In the genomic region with DNA sequence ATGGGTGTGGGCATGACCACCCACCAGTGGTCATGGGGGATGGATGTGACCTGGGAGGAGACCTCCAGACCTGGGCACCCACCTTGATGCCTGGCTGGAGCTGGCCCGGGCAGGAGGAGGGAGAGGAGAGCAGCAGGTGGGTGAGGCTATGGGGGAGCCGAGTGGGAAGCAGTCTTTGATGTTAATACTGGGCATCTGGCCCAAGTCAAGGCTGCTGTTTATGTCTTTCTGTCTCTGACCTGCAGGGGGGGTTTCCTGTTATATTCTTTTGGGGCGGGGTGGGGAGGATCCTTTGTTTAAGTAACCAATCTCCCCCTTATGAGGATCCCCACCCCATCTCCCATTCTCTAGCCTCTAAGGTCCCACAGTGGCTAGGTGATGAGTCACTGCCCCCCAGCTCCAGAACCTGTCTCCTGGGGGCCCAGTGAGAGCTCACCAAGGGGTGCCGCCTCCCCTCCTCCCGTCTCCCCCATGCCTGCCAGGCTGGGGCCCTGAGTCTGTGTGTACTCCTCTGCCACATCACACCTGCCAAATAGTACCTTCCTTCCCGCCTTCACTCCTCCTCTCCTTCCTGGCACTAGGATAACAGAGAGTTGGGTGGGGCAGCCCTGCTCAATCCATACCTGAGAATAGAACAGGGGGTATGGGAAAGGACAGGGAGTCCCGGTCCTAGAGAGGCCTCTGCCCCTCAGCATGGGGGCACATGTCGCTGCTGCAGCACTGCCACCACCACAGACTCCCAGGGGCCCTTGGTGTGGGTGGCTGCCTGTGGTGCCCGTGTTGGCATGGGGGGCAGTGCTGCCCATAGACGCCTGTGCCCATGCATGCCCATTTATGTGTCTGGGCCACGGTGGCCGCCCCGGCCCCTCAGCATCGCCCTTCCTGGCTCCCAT, we compare ENCODE assay signal across 8 cellular contexts. TPM values are rescaled to one million over a fixed set of nuclear protein-coding genes. Genes with fewer than 3 reads are reported as not detected.
DNase-seq lines count a peak whose midpoint lies in the region; ATAC-seq, FAIRE-seq and TF ChIP-seq lines count a peak whose summit lies in the region.

No MANE protein-coding gene starts in this region.

- 0 out of 2 replicates have a peak, but pooled peaks have one; percentile 19 for TF ChIP-seq CTCF in WTC11 (IDR thresholded peaks at IDR 0.05)
- no peak for TF ChIP-seq CTCF in H1 (IDR thresholded peaks at IDR 0.05; ENCODE audit: control extremely low read depth in 1 of 3, insufficient read depth in 1 of 3, low read depth in 1 of 3, low read length in 3 of 3)

- H3K27ac Mint-ChIP-seq in WTC11 = peak overlapping the region; percentile 29; the same call in 1 of the 2 replicates

- H2BK12ac ChIP-seq in H1 (ENCODE audit: low read depth, low read length) (peak overlapping the region; percentile 96; the same call in 1 of the 2 replicates), neuronal stem cell (ENCODE audit: low read length) (peak overlapping the region; percentile 97)

- no peak overlapping the region; the same call in 1 of the 2 replicates for H4K8ac ChIP-seq in H1 (ENCODE audit: extremely low read depth, insufficient read depth, low read length)
- H4K8ac ChIP-seq in neuronal stem cell (ENCODE audit: low read depth, low read length) = no peak overlapping the region

- no peaks in the 10 kb centered on the region for H3K9me3 ChIP-seq in MG63
- no peaks in the 10 kb centered on the region for H3K9me3 ChIP-seq in H1 (ENCODE audit: insufficient read depth in 2 of 2, low read depth in 1 of 2, low read length in 1 of 2)
- H3K9me3 ChIP-seq in neuronal stem cell (replicated peaks in 1 of 2; ENCODE audit: control insufficient read depth in 2 of 2, insufficient read depth in 1 of 2, low read depth in 1 of 2, low read length in 2 of 2) = no peaks in the 10 kb centered on the region

- peaks cover 74% of the 10 kb centered on the region for H3K4me1 Mint-ChIP-seq in WTC11

- H2BK20ac ChIP-seq in H1 (ENCODE audit: low read length) = peak overlapping the region; percentile 90

- TF ChIP-seq EP300 in H1 (IDR thresholded peaks at IDR 0.05; ENCODE audit: borderline replicate concordance in 1 of 2, low read depth in 2 of 2, low read length in 2 of 2) = no peak

- no peak overlapping the region for H3K56ac ChIP-seq in H1 (replicated peaks; ENCODE audit: insufficient read length, low read depth, low read length)

- H4K91ac ChIP-seq in H1 (replicated peaks; ENCODE audit: insufficient read length, low read length) (peak overlapping the region; percentile 90), neuronal stem cell (ENCODE audit: low read depth, low read length, poor library complexity) (no peak overlapping the region)

- H3K36me3 Mint-ChIP-seq in WTC11 = no peaks in the 10 kb centered on the region

- no peaks in the 10 kb centered on the region for H3K27me3 Mint-ChIP-seq in WTC11 (ENCODE audit: low read depth)

- peak overlapping the region; percentile 49 for H3K4me3 Mint-ChIP-seq in WTC11

- H3K23ac ChIP-seq in H1 (ENCODE audit: insufficient read length) = no peak overlapping the region
- H3K23ac ChIP-seq in neuronal stem cell (ENCODE audit: low read depth, low read length, poor library complexity) = peak overlapping the region; percentile 35

- CTCF ChIA-PET in WTC11 (lab: Charles Lee) = interaction anchor here (0.9 to 4.3 kb wide), 12 partner anchors 10 to 56 kb away, joined by 3 to 33 read pairs (median 9); a partner anchor contains a TSS
- CTCF ChIA-PET in H1 (lab: Charles Lee; ENCODE audit: partially characterized antibody) = interaction anchor here (0.7 to 38.4 kb wide), 12 partner anchors 7 to 225 kb away, joined by 3 to 876 read pairs (median 5); a partner anchor contains a TSS

- H3K9me3 Mint-ChIP-seq in WTC11 = no peaks in the 10 kb centered on the region

- FAIRE-seq in H1 (lab: Jason Lieb, UNC) (no peak), frontal cortex (lab: Jason Lieb, UNC) (no peak)

- H2AK5ac ChIP-seq in H1 (ENCODE audit: low read depth, low read length) = peak overlapping the region; percentile 59; the same call in 1 of the 2 replicates
- H2AK5ac ChIP-seq in neuronal stem cell (ENCODE audit: low read depth, low read length) = peak overlapping the region; percentile 88

- no peaks in the 10 kb centered on the region for H4K20me1 ChIP-seq in H1 (replicated peaks in 1 of 2; ENCODE audit: control insufficient read depth in 1 of 2, insufficient read depth in 2 of 2, low read length in 2 of 2)

- no peak for TF ChIP-seq RAD21 in H1 (IDR thresholded peaks at IDR 0.05 in 1 of 2, conservative IDR thresholded peaks at IDR 0.05 in 1 of 2; ENCODE audit: low read depth in 2 of 2, low read length in 2 of 2)

- peak overlapping the region; percentile 24 for H2BK120ac ChIP-seq in H1 (replicated peaks; ENCODE audit: low read depth, low read length)
- H2BK120ac ChIP-seq in neuronal stem cell (ENCODE audit: low read depth, low read length) = peak overlapping the region; percentile 90

- H3K4me1 ChIP-seq in H1 (replicated peaks in 1 of 4; ENCODE audit: control insufficient read depth in 3 of 4, insufficient read depth in 4 of 4, low read length in 3 of 4) = peaks cover 25 to 56% (median 45%) of the 10 kb centered on the region in 4 experiments
- H3K4me1 ChIP-seq in neuronal stem cell (ENCODE audit: control insufficient read depth in 2 of 2, insufficient read depth in 1 of 2, low read depth in 1 of 2, low read length in 2 of 2) = peaks cover 52 to 64% of the 10 kb centered on the region in 2 donors

- H3K18ac ChIP-seq in H1 (ENCODE audit: extremely low read depth, low read length) (peak overlapping the region; percentile 60), neuronal stem cell (ENCODE audit: low read length) (peak overlapping the region; percentile 93)

- no peak for TF ChIP-seq POLR2A in H1 (IDR thresholded peaks at IDR 0.05; ENCODE audit: control extremely low read depth in 1 of 2, low read depth in 2 of 2, low read length in 2 of 2)

- H3K36me3 ChIP-seq in MG63 = no peaks in the 10 kb centered on the region
- no peaks in the 10 kb centered on the region for H3K36me3 ChIP-seq in H1 (ENCODE audit: control insufficient read depth in 2 of 4, insufficient read depth in 4 of 4, low read length in 3 of 4)
- H3K36me3 ChIP-seq in neuronal stem cell (replicated peaks in 1 of 2; ENCODE audit: control insufficient read depth in 2 of 2, insufficient read depth in 2 of 2, low read length in 2 of 2) = peaks cover 0 to 5% of the 10 kb centered on the region in 2 donors

- H4K5ac ChIP-seq in H1 (ENCODE audit: insufficient read length, low read depth, low read length) = peak overlapping the region; percentile 41

- no peak overlapping the region for H3K27ac ChIP-seq in H1 (ENCODE audit: low read depth, low read length)
- no peak overlapping the region for H3K27ac ChIP-seq in neuronal stem cell (replicated peaks; ENCODE audit: low read length)

- H2BK15ac ChIP-seq in H1 (ENCODE audit: low read length) (peak overlapping the region; percentile 90), neuronal stem cell (ENCODE audit: low read length) (peak overlapping the region; percentile 87)

- H3K79me1 ChIP-seq in H1 (ENCODE audit: low read depth, low read length) = peaks cover 10% of the 10 kb centered on the region; the same call in 1 of the 2 replicates
- no peaks in the 10 kb centered on the region for H3K79me1 ChIP-seq in neuronal stem cell (ENCODE audit: low read depth, low read length)

- ATAC-seq in WTC11 (peak; percentile 6), HG03097 (IDR thresholded peaks at IDR 0.05; ENCODE audit: low FRiP score, unreplicated experiment) (no peak)

- DNase-seq in EL (peak; percentile 53), MG63 (peak; percentile 45), WTC11 (ENCODE audit: low spot score) (no peak), H1 (ENCODE audit: low read depth in 1 of 2, low spot score in 2 of 2) (no peak), neuronal stem cell (ENCODE audit: low spot score) (no peak), HPDE6-E6E7 (ENCODE audit: extremely low spot score) (no peak), frontal cortex (ENCODE audit: low spot score in 2 of 2) (no peak)

- H3K79me2 ChIP-seq in H1 (ENCODE audit: control insufficient read depth in 1 of 2, insufficient read depth in 2 of 2, low read length in 2 of 2) = no peaks in the 10 kb centered on the region

- 64% methylated on average over 14 of the region's 14 CpGs; no CpG with 5 or more reads in 1 of the 2 experiments for WGBS in H1 (ENCODE audit: extremely low coverage in 1 of 2, insufficient coverage in 1 of 2, insufficient read length in 1 of 2, insufficient replicate concordance in 2 of 2, low coverage in 1 of 2, low lambda C conversion rate in 2 of 2, missing lambda C conversion rate in 1 of 2), 2 experiments
- WGBS in neuronal stem cell (ENCODE audit: extremely low coverage in 2 of 2, insufficient read length in 2 of 2, insufficient replicate concordance in 1 of 2), 2 donors = no CpG with 5 or more reads among the region's 14 CpGs

- no peaks in the 10 kb centered on the region for H3K27me3 ChIP-seq in MG63
- peaks cover 0 to under 1% (median under 1%) of the 10 kb centered on the region in 4 experiments; a peak in 2 of 7 replicates for H3K27me3 ChIP-seq in H1 (replicated peaks in 1 of 4; ENCODE audit: control insufficient read depth in 3 of 4, extremely low read depth in 1 of 4, insufficient read depth in 3 of 4, low read length in 3 of 4)
- H3K27me3 ChIP-seq in neuronal stem cell (ENCODE audit: control insufficient read depth in 3 of 3, insufficient read depth in 3 of 3, low read depth in 1 of 3, low read length in 3 of 3) = no peaks in the 10 kb centered on the region

- H3K14ac ChIP-seq in H1 (ENCODE audit: insufficient read length) (no peak overlapping the region), neuronal stem cell (ENCODE audit: low read length) (peak overlapping the region; percentile 90)

- POLR2A ChIA-PET in WTC11 (lab: Charles Lee) (no interaction called here), H1 (lab: Charles Lee; ENCODE audit: partially characterized antibody) (interaction anchor here (0.7 to 2.7 kb wide), 11 partner anchors 12 to 378 kb away, joined by 3 to 11 read pairs (median 4); a partner anchor contains a TSS)

- H3K9ac ChIP-seq in H1 (replicated peaks in 1 of 4; ENCODE audit: extremely low read depth in 1 of 4, low read depth in 3 of 4, low read length in 3 of 4) (no peak overlapping the region), neuronal stem cell (ENCODE audit: low read depth, low read length, poor library complexity) (peak overlapping the region; percentile 75)

- peaks cover 4% of the 10 kb centered on the region for H3K23me2 ChIP-seq in H1 (ENCODE audit: low read depth, low read length)

- H3K4ac ChIP-seq in H1 (replicated peaks; ENCODE audit: insufficient read length, low read depth, low read length) (peak overlapping the region; percentile 49), neuronal stem cell (ENCODE audit: low read length) (peak overlapping the region; percentile 80)

- H2BK5ac ChIP-seq in H1 (ENCODE audit: low read depth, low read length) (peak overlapping the region; percentile 75; the same call in 1 of the 2 replicates), neuronal stem cell (ENCODE audit: low read length) (peak overlapping the region; percentile 88)

- H3K4me3 ChIP-seq in MG63 (no peak overlapping the region), H1 (ENCODE audit: extremely low read depth in 1 of 4, insufficient read depth in 2 of 4, low read depth in 3 of 4, low read length in 4 of 4) (peak overlapping the region in 2 of 4 experiments; percentile 2 to 25; a peak in 1 of 8 replicates), neuronal stem cell (ENCODE audit: low read length in 2 of 2) (no peak overlapping the region)

- H3K4me2 ChIP-seq in H1 (ENCODE audit: insufficient read depth in 1 of 2, low read depth in 2 of 2, low read length in 2 of 2) (peak overlapping the region; percentile 50 to 75), neuronal stem cell (ENCODE audit: insufficient read depth, low read length, poor library complexity, severe bottlenecking) (no peak overlapping the region)

- H2AFZ ChIP-seq in H1 (ENCODE audit: low read length) (no peak overlapping the region), neuronal stem cell (ENCODE audit: low read length) (no peak overlapping the region)

RNA-seq across cellular contexts. Expression of a gene that starts 7.2 kb away (rescaled TPM):
- total RNA-seq in MG63 (2014; rRNA removed; shearing (Covaris generic); ENCODE audit: low replicate concordance) = 11.5 and 18.1 TPM in 2 replicates
- 11.9 to 15.9 TPM (median 12.0 TPM) in 3 replicates for total RNA-seq in WTC11 (2021)
- total RNA-seq in H1 (2021; fragmentation: NEBNext Ultra II Directional; extraction: Animal tissue kit (Norgen Biotek cat#: 25700)) = 10.2 and 11.8 TPM in 2 replicates
- polyA plus RNA-seq in H1 (2011; rRNA removed) = 6.4 and 8.2 TPM in 2 replicates
- 7.4 TPM for polyA plus RNA-seq in H1 (2011; cell fraction: cytosol; rRNA removed)
- polyA plus RNA-seq in H1 (2011; cell fraction: nucleus; rRNA removed) = 13.1 TPM
- 7.9 to 11.1 TPM (median 10.1 TPM) in 4 replicates for polyA plus RNA-seq in H1 (2012, experiment 1 of 2)
- 7.6 TPM for polyA plus RNA-seq in H1 (2012, experiment 2 of 2)
- 5.0 TPM for polyA plus RNA-seq in H1 (2013, experiment 1 of 2)
- polyA plus RNA-seq in H1 (2013, experiment 2 of 2) = 4.5 TPM
- 8.4 and 11.6 TPM in 2 replicates for polyA minus RNA-seq in H1 (2011; rRNA and poly(A)+ RNA removed)
- 6.2 TPM for polyA minus RNA-seq in H1 (2011; cell fraction: cytosol; rRNA and poly(A)+ RNA removed)
- 4.3 TPM for polyA minus RNA-seq in H1 (2011; cell fraction: nucleus; rRNA and poly(A)+ RNA removed)
- polyA plus RNA-seq in neuronal stem cell (2013, experiment 1 of 2) = 13.2 TPM
- polyA plus RNA-seq in neuronal stem cell (2013, experiment 2 of 2) = 13.2 TPM
- total RNA-seq in frontal cortex = 90.5 TPM

RNA-seq across cellular contexts. Expression of a gene that starts 15.8 kb away (rescaled TPM):
- total RNA-seq in MG63 (2014; rRNA removed; shearing (Covaris generic); ENCODE audit: low replicate concordance) = 83.1 and 96.3 TPM in 2 replicates
- 95.5 to 107 TPM (median 103 TPM) in 3 replicates for total RNA-seq in WTC11 (2021)
- total RNA-seq in H1 (2021; fragmentation: NEBNext Ultra II Directional; extraction: Animal tissue kit (Norgen Biotek cat#: 25700)) = 81.7 and 90.6 TPM in 2 replicates
- 92.7 and 120 TPM in 2 replicates for polyA plus RNA-seq in H1 (2011; rRNA removed)
- polyA plus RNA-seq in H1 (2011; cell fraction: cytosol; rRNA removed) = 91.0 TPM
- 355 TPM for polyA plus RNA-seq in H1 (2011; cell fraction: nucleus; rRNA removed)
- 73.6 to 99.4 TPM (median 93.5 TPM) in 4 replicates for polyA plus RNA-seq in H1 (2012, experiment 1 of 2)
- polyA plus RNA-seq in H1 (2012, experiment 2 of 2) = 83.6 TPM
- polyA plus RNA-seq in H1 (2013, experiment 1 of 2) = 42.8 TPM
- polyA plus RNA-seq in H1 (2013, experiment 2 of 2) = 41.6 TPM
- polyA minus RNA-seq in H1 (2011; rRNA and poly(A)+ RNA removed) = 126 and 205 TPM in 2 replicates
- polyA minus RNA-seq in H1 (2011; cell fraction: cytosol; rRNA and poly(A)+ RNA removed) = 93.1 TPM
- polyA minus RNA-seq in H1 (2011; cell fraction: nucleus; rRNA and poly(A)+ RNA removed) = 141 TPM
- 61.9 TPM for polyA plus RNA-seq in neuronal stem cell (2013, experiment 1 of 2)
- polyA plus RNA-seq in neuronal stem cell (2013, experiment 2 of 2) = 61.2 TPM
- total RNA-seq in frontal cortex = 42.8 TPM

RNA-seq across cellular contexts. Expression of a gene that starts 30.4 kb away (rescaled TPM):
- 0.07 and 1.3 TPM in 2 replicates for total RNA-seq in MG63 (2014; rRNA removed; shearing (Covaris generic); ENCODE audit: low replicate concordance)
- total RNA-seq in WTC11 (2021) (5.6 to 7.6 TPM (median 6.2 TPM) in 3 replicates), frontal cortex (under 0.01 TPM)
- total RNA-seq in H1 (2021; fragmentation: NEBNext Ultra II Directional; extraction: Animal tissue kit (Norgen Biotek cat#: 25700)) = 4.3 and 4.6 TPM in 2 replicates
- polyA plus RNA-seq in H1 (2011; rRNA removed) = 1.5 and 3.4 TPM in 2 replicates
- polyA plus RNA-seq in H1 (2011; cell fraction: cytosol; rRNA removed) = 0.79 TPM
- polyA plus RNA-seq in H1 (2011; cell fraction: nucleus; rRNA removed) = 4.7 TPM
- polyA plus RNA-seq in H1 (2012, experiment 1 of 2) = 5.4 to 7.1 TPM (median 6.1 TPM) in 4 replicates
- polyA plus RNA-seq in H1 (2012, experiment 2 of 2) = 6.5 TPM
- 3.1 TPM for polyA plus RNA-seq in H1 (2013, experiment 1 of 2)
- 3.0 TPM for polyA plus RNA-seq in H1 (2013, experiment 2 of 2)
- polyA minus RNA-seq in H1 (2011; rRNA and poly(A)+ RNA removed) = 1.4 and 2.9 TPM in 2 replicates
- polyA minus RNA-seq in H1 (2011; cell fraction: cytosol; rRNA and poly(A)+ RNA removed) = 2.5 TPM
- 2.7 TPM for polyA minus RNA-seq in H1 (2011; cell fraction: nucleus; rRNA and poly(A)+ RNA removed)
- polyA plus RNA-seq in neuronal stem cell (2013, experiment 1 of 2) = 5.0 TPM
- polyA plus RNA-seq in neuronal stem cell (2013, experiment 2 of 2) = 4.8 TPM

RNA-seq across cellular contexts. Expression of a gene that starts 51.8 kb away (rescaled TPM):
- 44.9 and 53.4 TPM in 2 replicates for total RNA-seq in MG63 (2014; rRNA removed; shearing (Covaris generic); ENCODE audit: low replicate concordance)
- 69.2 to 78.1 TPM (median 73.7 TPM) in 3 replicates for total RNA-seq in WTC11 (2021)
- 66.5 and 69.2 TPM in 2 replicates for total RNA-seq in H1 (2021; fragmentation: NEBNext Ultra II Directional; extraction: Animal tissue kit (Norgen Biotek cat#: 25700))
- polyA plus RNA-seq in H1 (2011; rRNA removed) = 18.2 and 24.1 TPM in 2 replicates
- 39.2 TPM for polyA plus RNA-seq in H1 (2011; cell fraction: cytosol; rRNA removed)
- 50.9 TPM for polyA plus RNA-seq in H1 (2011; cell fraction: nucleus; rRNA removed)
- 47.3 to 75.1 TPM (median 51.3 TPM) in 4 replicates for polyA plus RNA-seq in H1 (2012, experiment 1 of 2)
- 24.4 TPM for polyA plus RNA-seq in H1 (2012, experiment 2 of 2)
- 59.8 TPM for polyA plus RNA-seq in H1 (2013, experiment 1 of 2)
- polyA plus RNA-seq in H1 (2013, experiment 2 of 2) = 53.4 TPM
- polyA minus RNA-seq in H1 (2011; rRNA and poly(A)+ RNA removed) = 35.9 and 42.1 TPM in 2 replicates
- polyA minus RNA-seq in H1 (2011; cell fraction: cytosol; rRNA and poly(A)+ RNA removed) = 35.1 TPM
- 36.6 TPM for polyA minus RNA-seq in H1 (2011; cell fraction: nucleus; rRNA and poly(A)+ RNA removed)
- 106 TPM for polyA plus RNA-seq in neuronal stem cell (2013, experiment 1 of 2)
- 110 TPM for polyA plus RNA-seq in neuronal stem cell (2013, experiment 2 of 2)
- 81.5 TPM for total RNA-seq in frontal cortex

RNA-seq across cellular contexts. Expression of a gene that starts 54.8 kb away (rescaled TPM):
- not detected in 2 replicates for total RNA-seq in MG63 (2014; rRNA removed; shearing (Covaris generic); ENCODE audit: low replicate concordance)
- total RNA-seq in WTC11 (2021) (not detected in 3 replicates), frontal cortex (not detected)
- not detected in 2 replicates for total RNA-seq in H1 (2021; fragmentation: NEBNext Ultra II Directional; extraction: Animal tissue kit (Norgen Biotek cat#: 25700))
- 0.03 TPM in 1 of 2 replicates, not detected in the other for polyA plus RNA-seq in H1 (2011; rRNA removed)
- polyA plus RNA-seq in H1 (2011; cell fraction: cytosol; rRNA removed) = 0.06 TPM
- not detected for polyA plus RNA-seq in H1 (2011; cell fraction: nucleus; rRNA removed)
- polyA plus RNA-seq in H1 (2012, experiment 1 of 2) = not detected in 4 replicates
- polyA plus RNA-seq in H1 (2012, experiment 2 of 2) = not detected
- polyA plus RNA-seq in H1 (2013, experiment 1 of 2) = not detected
- polyA plus RNA-seq in H1 (2013, experiment 2 of 2) = not detected
- not detected in 2 replicates for polyA minus RNA-seq in H1 (2011; rRNA and poly(A)+ RNA removed)
- polyA minus RNA-seq in H1 (2011; cell fraction: cytosol; rRNA and poly(A)+ RNA removed) = not detected
- not detected for polyA minus RNA-seq in H1 (2011; cell fraction: nucleus; rRNA and poly(A)+ RNA removed)
- polyA plus RNA-seq in neuronal stem cell (2013, experiment 1 of 2) = not detected
- not detected for polyA plus RNA-seq in neuronal stem cell (2013, experiment 2 of 2)

Comparison
In these comparisons a context has a peak if more than half of its experiments do, and no peak if none do; other contexts are left out.
1. DNase-seq: peak in EL (single experiment) and MG63 (single experiment); none in WTC11 (single experiment), H1 (0 of 2), neuronal stem cell (single experiment), HPDE6-E6E7 (single experiment) and frontal cortex (0 of 2).